ENCODE assay signal across 26 cellular contexts in the genomic region with DNA sequence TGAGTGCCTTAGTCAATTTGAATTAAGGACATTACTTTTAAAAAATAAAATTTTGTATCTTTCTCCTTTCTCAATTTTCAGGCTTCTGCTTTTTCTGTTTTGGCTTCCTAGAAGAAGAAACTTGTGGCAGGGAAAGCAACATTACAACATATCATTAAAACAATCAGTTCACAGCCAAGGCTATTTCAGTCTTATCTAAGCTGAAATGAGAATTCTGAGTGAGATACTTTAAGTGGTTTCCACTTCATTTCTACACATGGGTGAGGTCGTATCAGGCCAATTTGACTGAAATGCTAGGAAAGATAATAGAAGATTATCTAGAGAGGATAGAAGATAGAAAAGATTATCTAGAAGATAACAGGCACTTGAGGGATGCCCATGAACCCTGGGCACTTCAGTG. TPM values are rescaled to one million over a fixed set of nuclear protein-coding genes. Genes with fewer than 3 reads are reported as not detected.
"Had no signal": no experiment of that assay in that cellular context is flagged by ENCODE, and none has a peak within 500 bp of the region (broad histone marks: within the 10 kb centered on the region; RNA-seq: fewer than 3 reads in every experiment).

No MANE protein-coding gene starts in this region.

- H3K4me1 ChIP-seq: breast epithelium had no signal

- DNase-seq: activated CD4-positive, alpha-beta memory T cell treated with anti-CD3 and anti-CD28 coated beads for 36 hours; activated CD4-positive, alpha-beta T cell treated with anti-CD3 and anti-CD28 coated beads, Interleukin-2, amount 10 ng/mL, durations not matched to agents 7 days and 5 days; activated CD4-positive, CD25-positive, alpha-beta regulatory T cell; activated CD8-positive, alpha-beta memory T cell treated with anti-CD3 and anti-CD28 coated beads for 24 hours; activated gamma-delta T cell; activated naive CD4-positive, alpha-beta T cell treated with anti-CD3 and anti-CD28 coated beads for 36 hours; activated T-cell treated with anti-CD3 and anti-CD28 coated beads, Interleukin-2, amount 50 U/mL, for 48 hours; caudate nucleus; Karpas-422; MM.1S; NCI-H1105; NCI-H1436; NCI-H1694 treated with DMSO at 0.1 percent for 48 hours; NCI-H2029 treated with DMSO at 0.1 percent for 48 hours; NCI-H446; NCI-H524; RPMI8226; T-helper 1 cell had no signal

- H3K27ac ChIP-seq: breast epithelium, SK-N-MC, VCaP had no signal

- H3K9me3 ChIP-seq: breast epithelium had no signal

- H3K4me3 ChIP-seq: breast epithelium, K562, SK-N-MC had no signal

- ATAC-seq: activated T-helper 17 cell treated with anti-CD3 and anti-CD28 coated beads, Interleukin-2, amount 50 U/mL, for 72 hours; K562; Panc1; Right ventricle myocardium inferior had no signal

- FAIRE-seq: K562 had no signal

- H3K27me3 ChIP-seq: breast epithelium had no signal

RNA-seq across cellular contexts. Expression of gene BCL2L14, which starts 52.5 kb away (rescaled TPM):
- total RNA-seq: K562, OCI-LY7, Right ventricle myocardium inferior had no signal
- polyA plus RNA-seq: K562 had no signal
